ENCODE assay signal across 2 cellular contexts in the genomic region with DNA sequence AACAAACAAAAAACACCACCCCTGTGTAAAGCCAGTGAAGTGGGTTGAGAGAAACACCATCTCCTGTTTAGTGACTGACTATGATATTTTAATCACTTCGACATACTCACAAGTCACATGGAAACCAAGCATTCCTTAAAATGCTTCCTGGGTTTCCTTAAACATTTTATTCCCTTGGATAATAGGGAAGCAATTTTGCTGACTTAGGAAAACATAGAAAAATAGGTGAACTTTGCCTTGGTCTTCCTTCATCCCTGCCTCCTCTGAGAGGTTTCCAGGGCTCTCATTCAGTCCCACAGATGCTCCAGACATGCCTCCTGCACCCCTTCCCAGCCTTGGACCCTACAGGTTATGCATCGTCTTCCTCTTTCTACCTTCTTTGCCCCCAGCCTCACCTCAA.
A peak's percentile ranks its signal among the peaks of the same experiment; 100 is the strongest.
TF ChIP-seq lines count a peak whose summit lies in the region.

No MANE protein-coding gene starts in this region.

TF ChIP-seq in HepG2, 621 proteins besides CTCF, POLR2A, EP300 and RAD21:
- TF ChIP-seq FOXO1 (CRISPR knock-in tag; IDR thresholded peaks at IDR 0.05) (no peak), MAFK (conservative IDR thresholded peaks at IDR 0.05 in 1 of 2, IDR thresholded peaks at IDR 0.05 in 1 of 2; ENCODE audit: low read length in 2 of 2) (peak; percentile 95 to 97), MAFF (IDR thresholded peaks at IDR 0.05; ENCODE audit: low read depth, low read length) (peak; percentile 95)
- TF ChIP-seq, protein P1, sequence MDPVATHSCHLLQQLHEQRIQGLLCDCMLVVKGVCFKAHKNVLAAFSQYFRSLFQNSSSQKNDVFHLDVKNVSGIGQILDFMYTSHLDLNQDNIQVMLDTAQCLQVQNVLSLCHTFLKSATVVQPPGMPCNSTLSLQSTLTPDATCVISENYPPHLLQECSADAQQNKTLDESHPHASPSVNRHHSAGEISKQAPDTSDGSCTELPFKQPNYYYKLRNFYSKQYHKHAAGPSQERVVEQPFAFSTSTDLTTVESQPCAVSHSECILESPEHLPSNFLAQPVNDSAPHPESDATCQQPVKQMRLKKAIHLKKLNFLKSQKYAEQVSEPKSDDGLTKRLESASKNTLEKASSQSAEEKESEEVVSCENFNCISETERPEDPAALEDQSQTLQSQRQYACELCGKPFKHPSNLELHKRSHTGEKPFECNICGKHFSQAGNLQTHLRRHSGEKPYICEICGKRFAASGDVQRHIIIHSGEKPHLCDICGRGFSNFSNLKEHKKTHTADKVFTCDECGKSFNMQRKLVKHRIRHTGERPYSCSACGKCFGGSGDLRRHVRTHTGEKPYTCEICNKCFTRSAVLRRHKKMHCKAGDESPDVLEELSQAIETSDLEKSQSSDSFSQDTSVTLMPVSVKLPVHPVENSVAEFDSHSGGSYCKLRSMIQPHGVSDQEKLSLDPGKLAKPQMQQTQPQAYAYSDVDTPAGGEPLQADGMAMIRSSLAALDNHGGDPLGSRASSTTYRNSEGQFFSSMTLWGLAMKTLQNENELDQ (CRISPR knock-in tag; IDR thresholded peaks at IDR 0.05; ENCODE audit: borderline replicate concordance): no peak
TF ChIP-seq in HepG2: peak in this region for 2.

TF ChIP-seq in K562, 482 proteins besides CTCF, POLR2A, EP300 and RAD21:
- TF ChIP-seq, protein P2, sequence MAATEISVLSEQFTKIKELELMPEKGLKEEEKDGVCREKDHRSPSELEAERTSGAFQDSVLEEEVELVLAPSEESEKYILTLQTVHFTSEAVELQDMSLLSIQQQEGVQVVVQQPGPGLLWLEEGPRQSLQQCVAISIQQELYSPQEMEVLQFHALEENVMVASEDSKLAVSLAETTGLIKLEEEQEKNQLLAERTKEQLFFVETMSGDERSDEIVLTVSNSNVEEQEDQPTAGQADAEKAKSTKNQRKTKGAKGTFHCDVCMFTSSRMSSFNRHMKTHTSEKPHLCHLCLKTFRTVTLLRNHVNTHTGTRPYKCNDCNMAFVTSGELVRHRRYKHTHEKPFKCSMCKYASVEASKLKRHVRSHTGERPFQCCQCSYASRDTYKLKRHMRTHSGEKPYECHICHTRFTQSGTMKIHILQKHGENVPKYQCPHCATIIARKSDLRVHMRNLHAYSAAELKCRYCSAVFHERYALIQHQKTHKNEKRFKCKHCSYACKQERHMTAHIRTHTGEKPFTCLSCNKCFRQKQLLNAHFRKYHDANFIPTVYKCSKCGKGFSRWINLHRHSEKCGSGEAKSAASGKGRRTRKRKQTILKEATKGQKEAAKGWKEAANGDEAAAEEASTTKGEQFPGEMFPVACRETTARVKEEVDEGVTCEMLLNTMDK (IDR thresholded peaks at IDR 0.05; ENCODE audit: borderline replicate concordance, insufficient read depth, low read depth, low read length, poor library complexity, severe bottlenecking): no peak
- TF ChIP-seq MAFF (IDR thresholded peaks at IDR 0.05; ENCODE audit: low read length) (peak; percentile 57), CTBP1 (IDR thresholded peaks at IDR 0.05; ENCODE audit: borderline replicate concordance) (no peak), RAD51 (IDR thresholded peaks at IDR 0.05; ENCODE audit: borderline replicate concordance, low read depth) (no peak), ZNF121 (CRISPR knock-in tag; conservative IDR thresholded peaks at IDR 0.05) (no peak), ZNF561 (CRISPR knock-in tag; conservative IDR thresholded peaks at IDR 0.05) (no peak), C11orf30 (IDR thresholded peaks at IDR 0.05; ENCODE audit: low read depth) (peak; percentile 55; the same call in 1 of the 2 replicates), TCFL5 (CRISPR knock-in tag; conservative IDR thresholded peaks at IDR 0.05) (no peak), MAFG (tag; conservative IDR thresholded peaks at IDR 0.05) (peak; percentile 46), ZNF707 (CRISPR knock-in tag; conservative IDR thresholded peaks at IDR 0.05) (no peak), ZNF316 (IDR thresholded peaks at IDR 0.05) (peak; percentile 43), ZNF212 (CRISPR knock-in tag; IDR thresholded peaks at IDR 0.05) (no peak), MAFK (IDR thresholded peaks at IDR 0.05; ENCODE audit: low read length) (peak; percentile 40; the same call in 1 of the 2 replicates)
- TF ChIP-seq, protein P3, sequence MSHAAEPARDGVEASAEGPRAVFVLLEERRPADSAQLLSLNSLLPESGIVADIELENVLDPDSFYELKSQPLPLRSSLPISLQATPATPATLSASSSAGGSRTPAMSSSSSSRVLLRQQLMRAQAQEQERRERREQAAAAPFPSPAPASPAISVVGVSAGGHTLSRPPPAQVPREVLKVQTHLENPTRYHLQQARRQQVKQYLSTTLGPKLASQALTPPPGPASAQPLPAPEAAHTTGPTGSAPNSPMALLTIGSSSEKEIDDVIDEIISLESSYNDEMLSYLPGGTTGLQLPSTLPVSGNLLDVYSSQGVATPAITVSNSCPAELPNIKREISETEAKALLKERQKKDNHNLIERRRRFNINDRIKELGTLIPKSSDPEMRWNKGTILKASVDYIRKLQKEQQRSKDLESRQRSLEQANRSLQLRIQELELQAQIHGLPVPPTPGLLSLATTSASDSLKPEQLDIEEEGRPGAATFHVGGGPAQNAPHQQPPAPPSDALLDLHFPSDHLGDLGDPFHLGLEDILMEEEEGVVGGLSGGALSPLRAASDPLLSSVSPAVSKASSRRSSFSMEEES (CRISPR knock-in tag; IDR thresholded peaks at IDR 0.05): no peak
- TF ChIP-seq, protein P4, sequence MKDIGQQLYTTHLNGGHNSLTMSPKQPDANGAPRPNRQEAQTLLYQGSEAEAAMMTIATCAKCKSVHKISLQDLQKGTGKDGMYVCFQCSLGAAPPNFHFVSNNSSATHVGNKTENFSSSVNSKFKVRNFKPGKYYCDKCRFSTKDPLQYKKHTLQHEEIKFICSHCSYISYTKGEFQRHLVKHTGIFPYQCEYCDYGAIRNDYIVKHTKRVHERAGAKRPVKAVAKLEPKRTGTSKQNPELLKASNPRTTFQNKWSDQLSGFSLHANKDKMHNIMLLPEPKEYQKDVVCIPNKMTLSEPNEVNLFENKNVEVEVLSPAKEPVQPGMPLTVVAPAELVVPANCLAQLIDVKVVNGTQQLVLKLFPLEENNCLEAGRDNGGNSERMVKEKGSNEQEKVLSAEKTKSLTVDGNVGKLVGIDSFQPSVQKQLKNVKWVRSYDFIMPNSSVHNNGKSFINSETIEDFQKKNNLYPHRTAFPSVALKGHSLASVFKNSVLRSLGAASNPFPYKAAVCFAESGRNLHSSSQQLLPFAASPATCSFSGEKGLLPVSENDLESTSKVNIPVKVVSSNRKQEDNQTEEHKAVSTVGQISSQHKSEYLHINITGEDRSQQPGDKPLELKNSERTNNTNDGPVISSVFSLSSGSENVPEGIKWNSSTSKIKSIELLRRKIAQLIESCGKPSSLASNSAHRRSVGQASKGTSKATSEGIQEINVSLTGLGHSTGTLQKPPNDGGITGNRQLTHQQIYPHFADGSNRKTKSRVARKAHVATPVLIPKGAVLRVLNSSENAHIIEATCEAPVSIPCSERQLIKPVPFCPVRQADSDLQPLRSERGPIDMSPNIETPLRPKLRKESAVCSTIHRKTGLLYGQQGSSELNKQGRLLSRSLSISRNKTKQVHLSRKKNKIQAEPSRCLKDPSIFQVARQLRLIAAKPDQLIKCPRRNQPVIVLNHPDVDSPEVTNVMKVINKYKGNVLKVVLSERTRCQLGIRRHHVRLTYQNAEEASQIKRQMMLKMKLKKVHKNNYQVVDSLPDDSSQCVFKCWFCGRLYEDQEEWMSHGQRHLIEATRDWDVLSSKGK (CRISPR knock-in tag; IDR thresholded peaks at IDR 0.05): no peak
- TF ChIP-seq, protein P5, sequence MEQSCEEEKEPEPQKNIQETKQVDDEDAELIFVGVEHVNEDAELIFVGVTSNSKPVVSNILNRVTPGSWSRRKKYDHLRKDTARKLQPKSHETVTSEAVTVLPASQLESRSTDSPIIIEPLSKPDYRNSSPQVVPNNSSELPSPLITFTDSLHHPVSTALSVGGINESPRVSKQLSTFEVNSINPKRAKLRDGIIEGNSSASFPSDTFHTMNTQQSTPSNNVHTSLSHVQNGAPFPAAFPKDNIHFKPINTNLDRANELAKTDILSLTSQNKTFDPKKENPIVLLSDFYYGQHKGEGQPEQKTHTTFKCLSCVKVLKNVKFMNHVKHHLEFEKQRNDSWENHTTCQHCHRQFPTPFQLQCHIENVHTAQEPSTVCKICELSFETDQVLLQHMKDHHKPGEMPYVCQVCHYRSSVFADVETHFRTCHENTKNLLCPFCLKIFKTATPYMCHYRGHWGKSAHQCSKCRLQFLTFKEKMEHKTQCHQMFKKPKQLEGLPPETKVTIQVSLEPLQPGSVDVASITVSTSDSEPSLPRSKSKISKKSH (CRISPR knock-in tag; IDR thresholded peaks at IDR 0.05): no peak
- TF ChIP-seq, protein P6, sequence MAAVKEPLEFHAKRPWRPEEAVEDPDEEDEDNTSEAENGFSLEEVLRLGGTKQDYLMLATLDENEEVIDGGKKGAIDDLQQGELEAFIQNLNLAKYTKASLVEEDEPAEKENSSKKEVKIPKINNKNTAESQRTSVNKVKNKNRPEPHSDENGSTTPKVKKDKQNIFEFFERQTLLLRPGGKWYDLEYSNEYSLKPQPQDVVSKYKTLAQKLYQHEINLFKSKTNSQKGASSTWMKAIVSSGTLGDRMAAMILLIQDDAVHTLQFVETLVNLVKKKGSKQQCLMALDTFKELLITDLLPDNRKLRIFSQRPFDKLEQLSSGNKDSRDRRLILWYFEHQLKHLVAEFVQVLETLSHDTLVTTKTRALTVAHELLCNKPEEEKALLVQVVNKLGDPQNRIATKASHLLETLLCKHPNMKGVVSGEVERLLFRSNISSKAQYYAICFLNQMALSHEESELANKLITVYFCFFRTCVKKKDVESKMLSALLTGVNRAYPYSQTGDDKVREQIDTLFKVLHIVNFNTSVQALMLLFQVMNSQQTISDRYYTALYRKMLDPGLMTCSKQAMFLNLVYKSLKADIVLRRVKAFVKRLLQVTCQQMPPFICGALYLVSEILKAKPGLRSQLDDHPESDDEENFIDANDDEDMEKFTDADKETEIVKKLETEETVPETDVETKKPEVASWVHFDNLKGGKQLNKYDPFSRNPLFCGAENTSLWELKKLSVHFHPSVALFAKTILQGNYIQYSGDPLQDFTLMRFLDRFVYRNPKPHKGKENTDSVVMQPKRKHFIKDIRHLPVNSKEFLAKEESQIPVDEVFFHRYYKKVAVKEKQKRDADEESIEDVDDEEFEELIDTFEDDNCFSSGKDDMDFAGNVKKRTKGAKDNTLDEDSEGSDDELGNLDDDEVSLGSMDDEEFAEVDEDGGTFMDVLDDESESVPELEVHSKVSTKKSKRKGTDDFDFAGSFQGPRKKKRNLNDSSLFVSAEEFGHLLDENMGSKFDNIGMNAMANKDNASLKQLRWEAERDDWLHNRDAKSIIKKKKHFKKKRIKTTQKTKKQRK (IDR thresholded peaks at IDR 0.05; ENCODE audit: borderline replicate concordance, low read depth, low read length): no peak
